In genomic region chr12:62227091-62227490, GRCh38 we compare ENCODE assay signal across 23 cellular contexts. TPM values are rescaled to one million over a fixed set of nuclear protein-coding genes. Genes with fewer than 3 reads are reported as not detected.
DNase-seq lines count a peak whose midpoint lies in the region; ATAC-seq and TF ChIP-seq lines count a peak whose summit lies in the region.
"Had no signal": no experiment of that assay in that cellular context is flagged by ENCODE, and none has a peak within 500 bp of the region (broad histone marks: within the 10 kb centered on the region; RNA-seq: fewer than 3 reads in every experiment).

No MANE protein-coding gene starts in this region.

- no peak for DNase-seq in activated naive CD4-positive, alpha-beta T cell treated with anti-CD3 and anti-CD28 coated beads, Interleukin-2, amount 10 ng/mL, durations not matched to agents 7 days and 5 days
- DNase-seq in naive thymus-derived CD4-positive, alpha-beta T cell, result no peak
- no peak for DNase-seq in HuH-7 (ENCODE audit: low spot score)
- DNase-seq: AML-193; CD4-positive, alpha-beta memory T cell; CD8-positive, alpha-beta memory T cell; COR-L47; DMS 273 treated with DMSO at 0.1 percent for 48 hours; DMS153; DMS53; DMS79; DND-41; EL; GDM1 had no signal

- no peak for TF ChIP-seq CTCF in neutrophil (IDR thresholded peaks at IDR 0.05)

- no peaks in the 10 kb centered on the region for H3K4me1 Mint-ChIP-seq in activated naive CD4-positive, alpha-beta T cell treated with anti-CD3 and anti-CD28 coated beads, Interleukin-2, amount 50 U/mL, for 24 hours
- no peaks in the 10 kb centered on the region for H3K4me1 Mint-ChIP-seq in activated naive CD4-positive, alpha-beta T cell treated with anti-CD3 and anti-CD28 coated beads, Interleukin-2, amount 10 ng/mL, durations not matched to agents 7 days and 5 days
- peaks cover 0 to 6% (median 0%) of the 10 kb centered on the region in 7 donors for H3K4me1 Mint-ChIP-seq in naive thymus-derived CD4-positive, alpha-beta T cell
- H3K4me1 Mint-ChIP-seq: B cell; CD4-positive, alpha-beta memory T cell; CD8-positive, alpha-beta memory T cell had no signal

- H3K27me3 ChIP-seq in naive thymus-derived CD4-positive, alpha-beta T cell (ENCODE audit: control insufficient read depth in 2 of 2, insufficient read depth in 2 of 2, low read length in 2 of 2), result no peaks in the 10 kb centered on the region
- no peaks in the 10 kb centered on the region for H3K27me3 ChIP-seq in neutrophil
- H3K27me3 ChIP-seq: BLaER1 treated with 17β-estradiol and CSF1 and Interleukin-3, amounts not matched to agents 10 nM and 100 nM had no signal

- H3K9me3 Mint-ChIP-seq in activated naive CD4-positive, alpha-beta T cell treated with anti-CD3 and anti-CD28 coated beads, Interleukin-2, amount 50 U/mL, for 24 hours, result peaks cover 16% of the 10 kb centered on the region
- no peaks in the 10 kb centered on the region for H3K9me3 Mint-ChIP-seq in activated naive CD4-positive, alpha-beta T cell treated with anti-CD3 and anti-CD28 coated beads, Interleukin-2, amount 10 ng/mL, durations not matched to agents 7 days and 5 days
- H3K9me3 Mint-ChIP-seq in naive thymus-derived CD4-positive, alpha-beta T cell, result peaks cover 0 to 8% (median 2%) of the 10 kb centered on the region in 11 donors
- H3K9me3 Mint-ChIP-seq: CD8-positive, alpha-beta memory T cell had no signal

- peak overlapping the region; percentile 9 for H3K27ac Mint-ChIP-seq in activated naive CD4-positive, alpha-beta T cell treated with anti-CD3 and anti-CD28 coated beads, Interleukin-2, amount 50 U/mL, for 24 hours
- H3K27ac Mint-ChIP-seq in activated naive CD4-positive, alpha-beta T cell treated with anti-CD3 and anti-CD28 coated beads, Interleukin-2, amount 10 ng/mL, durations not matched to agents 7 days and 5 days, result no peak overlapping the region
- H3K27ac Mint-ChIP-seq in naive thymus-derived CD4-positive, alpha-beta T cell, result peak overlapping the region in 5 of 9 donors; percentile 1 to 10 (median 3)
- H3K27ac Mint-ChIP-seq: B cell; CD8-positive, alpha-beta memory T cell had no signal

- ATAC-seq in naive thymus-derived CD4-positive, alpha-beta T cell, result no peak
- no peak for ATAC-seq in HG03342 (IDR thresholded peaks at IDR 0.05; ENCODE audit: unreplicated experiment)
- ATAC-seq: GM12878 had no signal

- no peaks in the 10 kb centered on the region for H3K36me3 ChIP-seq in naive thymus-derived CD4-positive, alpha-beta T cell (ENCODE audit: control insufficient read depth in 2 of 3, insufficient read depth in 3 of 3, low read length in 3 of 3)
- H3K36me3 ChIP-seq in neutrophil, result no peaks in the 10 kb centered on the region
- H3K36me3 ChIP-seq: BLaER1 treated with 17β-estradiol and CSF1 and Interleukin-3, amounts not matched to agents 10 nM and 100 nM had no signal

- H3K4me3 ChIP-seq in naive thymus-derived CD4-positive, alpha-beta T cell (ENCODE audit: low read length), result no peak overlapping the region
- no peak overlapping the region for H3K4me3 ChIP-seq in neutrophil (ENCODE audit: low read depth in 1 of 2, low read length in 1 of 2)
- H3K4me3 ChIP-seq: A549; BLaER1 treated with 17β-estradiol and CSF1 and Interleukin-3, amounts not matched to agents 10 nM and 100 nM; GM12878 had no signal

- no peak overlapping the region for H3K27ac ChIP-seq in naive thymus-derived CD4-positive, alpha-beta T cell (ENCODE audit: low read depth, low read length)
- H3K27ac ChIP-seq in neutrophil, result peak overlapping the region; percentile 37
- H3K27ac ChIP-seq: 22Rv1; A549; BLaER1 treated with 17β-estradiol and CSF1 and Interleukin-3, amounts not matched to agents 10 nM and 100 nM; C4-2B had no signal

- H3K36me3 Mint-ChIP-seq in activated naive CD4-positive, alpha-beta T cell treated with anti-CD3 and anti-CD28 coated beads, Interleukin-2, amount 50 U/mL, for 24 hours, result peaks cover 3% of the 10 kb centered on the region
- H3K36me3 Mint-ChIP-seq in activated naive CD4-positive, alpha-beta T cell treated with anti-CD3 and anti-CD28 coated beads, Interleukin-2, amount 10 ng/mL, durations not matched to agents 7 days and 5 days, result no peaks in the 10 kb centered on the region
- peaks cover 0 to 2% (median 0%) of the 10 kb centered on the region in 5 donors for H3K36me3 Mint-ChIP-seq in naive thymus-derived CD4-positive, alpha-beta T cell
- H3K36me3 Mint-ChIP-seq: CD4-positive, alpha-beta memory T cell had no signal

- no peaks in the 10 kb centered on the region for H3K4me1 ChIP-seq in naive thymus-derived CD4-positive, alpha-beta T cell (ENCODE audit: control insufficient read depth in 2 of 2, insufficient read depth in 2 of 2, low read length in 2 of 2)
- H3K4me1 ChIP-seq in neutrophil (ENCODE audit: control insufficient read depth in 1 of 2, insufficient read depth in 1 of 2, low read depth in 1 of 2, low read length in 1 of 2), result no peaks in the 10 kb centered on the region
- H3K4me1 ChIP-seq: A549; BLaER1 treated with 17β-estradiol and CSF1 and Interleukin-3, amounts not matched to agents 10 nM and 100 nM had no signal

- H3K9me3 ChIP-seq in naive thymus-derived CD4-positive, alpha-beta T cell (ENCODE audit: control insufficient read depth in 2 of 3, low read length in 3 of 3), result no peaks in the 10 kb centered on the region
- H3K9me3 ChIP-seq in neutrophil, result no peaks in the 10 kb centered on the region
- H3K9me3 ChIP-seq: A549 had no signal

- no peaks in the 10 kb centered on the region for H3K27me3 Mint-ChIP-seq in activated naive CD4-positive, alpha-beta T cell treated with anti-CD3 and anti-CD28 coated beads, Interleukin-2, amount 50 U/mL, for 24 hours
- peaks cover 11% of the 10 kb centered on the region for H3K27me3 Mint-ChIP-seq in activated naive CD4-positive, alpha-beta T cell treated with anti-CD3 and anti-CD28 coated beads, Interleukin-2, amount 10 ng/mL, durations not matched to agents 7 days and 5 days
- peaks cover 0 to 15% (median 0%) of the 10 kb centered on the region in 5 donors for H3K27me3 Mint-ChIP-seq in naive thymus-derived CD4-positive, alpha-beta T cell
- H3K27me3 Mint-ChIP-seq: CD4-positive, alpha-beta memory T cell; CD8-positive, alpha-beta memory T cell had no signal

- CTCF ChIA-PET in activated naive CD4-positive, alpha-beta T cell treated with anti-CD3 and anti-CD28 coated beads, Interleukin-2, amount 10 ng/mL, durations not matched to agents 7 days and 5 days (lab: Charles Lee), result no interaction called here
- CTCF ChIA-PET in naive thymus-derived CD4-positive, alpha-beta T cell (lab: Charles Lee), result interaction anchor here (0.6 to 0.8 kb wide), 2 partner anchors 9 to 20 kb away, joined by 3 read pairs; no protein-coding TSS in a partner anchor

- H3K4me3 Mint-ChIP-seq in activated naive CD4-positive, alpha-beta T cell treated with anti-CD3 and anti-CD28 coated beads, Interleukin-2, amount 50 U/mL, for 24 hours, result no peak overlapping the region
- H3K4me3 Mint-ChIP-seq in activated naive CD4-positive, alpha-beta T cell treated with anti-CD3 and anti-CD28 coated beads, Interleukin-2, amount 10 ng/mL, durations not matched to agents 7 days and 5 days, result no peak overlapping the region
- no peak overlapping the region for H3K4me3 Mint-ChIP-seq in naive thymus-derived CD4-positive, alpha-beta T cell
- H3K4me3 Mint-ChIP-seq: B cell; CD4-positive, alpha-beta memory T cell; CD8-positive, alpha-beta memory T cell had no signal

- POLR2A ChIA-PET in naive thymus-derived CD4-positive, alpha-beta T cell (lab: Charles Lee), result no interaction called here

- intact Hi-C loops in naive thymus-derived CD4-positive, alpha-beta T cell (cut with micrococcal nuclease), result no loop called here

RNA-seq across cellular contexts. Expression of gene USP15, which starts 33.1 kb away (rescaled TPM):
- total RNA-seq in naive thymus-derived CD4-positive, alpha-beta T cell, result 100 to 1,000 TPM; 156 to 224 (median 180) TPM
- polyA plus RNA-seq in naive thymus-derived CD4-positive, alpha-beta T cell, result 100 to 1,000 TPM in 1 of 2 donors, 10 to 100 TPM in 1; 72.5 to 102 TPM
